12 cellular contexts compared by ENCODE assay signal in genomic region chr6:35764238-35764896, GRCh38. TPM values are rescaled to one million over a fixed set of nuclear protein-coding genes. Genes with fewer than 3 reads are reported as not detected.
DNase-seq lines count a peak whose midpoint lies in the region; ATAC-seq, FAIRE-seq and TF ChIP-seq lines count a peak whose summit lies in the region.
"Had no signal": no experiment of that assay in that cellular context is flagged by ENCODE, and none has a peak within 500 bp of the region (broad histone marks: within the 10 kb centered on the region; RNA-seq: fewer than 3 reads in every experiment).

No MANE protein-coding gene starts in this region.

- H3K27ac ChIP-seq in astrocyte (ENCODE audit: low read depth, low read length) (no peak overlapping the region), gastroesophageal sphincter (no peak overlapping the region), brain microvascular endothelial cell (no peak overlapping the region)
- H3K27ac ChIP-seq: neutrophil had no signal

- no peaks in the 10 kb centered on the region for H3K4me1 Mint-ChIP-seq in astrocyte (ENCODE audit: low read depth, unreplicated experiment)
- peaks cover 5% of the 10 kb centered on the region for H3K4me1 Mint-ChIP-seq in activated naive CD8-positive, alpha-beta T cell treated with anti-CD3 and anti-CD28 coated beads for 36 hours

- H3K9me3 ChIP-seq in astrocyte (ENCODE audit: insufficient read depth, low read depth, low read length), result no peaks in the 10 kb centered on the region
- H3K9me3 ChIP-seq in iPS-18c (ENCODE audit: control insufficient read depth, insufficient read depth, low read length), result no peaks in the 10 kb centered on the region
- no peaks in the 10 kb centered on the region for H3K9me3 ChIP-seq in gastroesophageal sphincter
- H3K9me3 ChIP-seq: neutrophil had no signal

- no peak overlapping the region for H3K9ac ChIP-seq in astrocyte (ENCODE audit: low read length)

- no peak overlapping the region for H3K4me3 ChIP-seq in astrocyte (ENCODE audit: insufficient read depth, low read depth, low read length)
- H3K4me3 ChIP-seq in iPS-18c (ENCODE audit: insufficient read depth, low read depth, low read length), result peak overlapping the region; percentile 34
- no peak overlapping the region for H3K4me3 ChIP-seq in gastroesophageal sphincter
- no peak overlapping the region for H3K4me3 ChIP-seq in brain microvascular endothelial cell (ENCODE audit: low read depth, low read length)

- H4K20me1 ChIP-seq in astrocyte (ENCODE audit: insufficient read depth, low read length), result no peaks in the 10 kb centered on the region

- DNase-seq in astrocyte (ENCODE audit: low read depth) (no peak), retina (peak; percentile 39), brain microvascular endothelial cell (no peak)
- no peak for DNase-seq in activated naive CD8-positive, alpha-beta T cell treated with anti-CD3 and anti-CD28 coated beads for 36 hours
- DNase-seq: PC-3; stimulated activated CD4-positive, alpha-beta T cell treated with anti-CD3 and anti-CD28 coated beads, Interleukin-2, amount 100 ng/mL, for 48 hours; stimulated activated naive CD4-positive, alpha-beta T cell treated with Interleukin-2 at 50 U/mL for 16 hours; T-helper 9 cell had no signal

- no peak overlapping the region for H3K27ac Mint-ChIP-seq in astrocyte (ENCODE audit: unreplicated experiment)
- H3K27ac Mint-ChIP-seq in activated naive CD8-positive, alpha-beta T cell treated with anti-CD3 and anti-CD28 coated beads for 36 hours, result no peak overlapping the region

- no peak for ATAC-seq in gastroesophageal sphincter
- ATAC-seq: PC-3 had no signal

- TF ChIP-seq CTCF in astrocyte (IDR thresholded peaks at IDR 0.05; ENCODE audit: insufficient read depth, low read depth, low read length) (no peak), gastroesophageal sphincter (IDR thresholded peaks at IDR 0.05) (no peak), brain microvascular endothelial cell (IDR thresholded peaks at IDR 0.05; ENCODE audit: low read depth, low read length, missing control alignments) (no peak)

- no peaks in the 10 kb centered on the region for H3K36me3 Mint-ChIP-seq in astrocyte (ENCODE audit: low read depth, unreplicated experiment)
- H3K36me3 Mint-ChIP-seq in activated naive CD8-positive, alpha-beta T cell treated with anti-CD3 and anti-CD28 coated beads for 36 hours, result no peaks in the 10 kb centered on the region

- H3K36me3 ChIP-seq in astrocyte (ENCODE audit: insufficient read depth, low read length) (no peaks in the 10 kb centered on the region), gastroesophageal sphincter (no peaks in the 10 kb centered on the region), brain microvascular endothelial cell (replicated peaks) (no peaks in the 10 kb centered on the region)
- H3K36me3 ChIP-seq: neutrophil had no signal

- FAIRE-seq in astrocyte (lab: Jason Lieb, UNC), result no peak

- H3K9me3 Mint-ChIP-seq in astrocyte (ENCODE audit: unreplicated experiment), result no peaks in the 10 kb centered on the region
- no peaks in the 10 kb centered on the region for H3K9me3 Mint-ChIP-seq in activated naive CD8-positive, alpha-beta T cell treated with anti-CD3 and anti-CD28 coated beads for 36 hours

- H2AFZ ChIP-seq in astrocyte (ENCODE audit: low read depth, low read length), result no peak overlapping the region

- WGBS in gastroesophageal sphincter (ENCODE audit: low coverage in 1 of 2), 2 donors, result 1 to 6% methylated on average over 12 to 18 of the region's 26 CpGs

- H3K4me3 Mint-ChIP-seq in astrocyte (ENCODE audit: unreplicated experiment), result peak overlapping the region; percentile 51
- no peak overlapping the region for H3K4me3 Mint-ChIP-seq in activated naive CD8-positive, alpha-beta T cell treated with anti-CD3 and anti-CD28 coated beads for 36 hours

- TF ChIP-seq POLR2A in gastroesophageal sphincter (IDR thresholded peaks at IDR 0.05), result no peak

- H3K79me2 ChIP-seq in astrocyte (ENCODE audit: insufficient read depth, low read length), result no peaks in the 10 kb centered on the region

- H3K27me3 ChIP-seq in astrocyte (ENCODE audit: insufficient read depth, low read length), result peaks cover 32% of the 10 kb centered on the region
- H3K27me3 ChIP-seq in gastroesophageal sphincter, result peaks cover 69% of the 10 kb centered on the region
- peaks cover 19% of the 10 kb centered on the region for H3K27me3 ChIP-seq in brain microvascular endothelial cell (replicated peaks)

- no peak overlapping the region for H3K4me2 ChIP-seq in astrocyte (ENCODE audit: low read length)

- H3K4me1 ChIP-seq in astrocyte (ENCODE audit: insufficient read depth, low read length) (no peaks in the 10 kb centered on the region), gastroesophageal sphincter (no peaks in the 10 kb centered on the region)

- in situ Hi-C loops in brain microvascular endothelial cell (cut with HindIII; ENCODE audit: low pct_ligation_motif_present, low sequenced_read_pairs), result no loop called here

- TF ChIP-seq RAD21 in Ishikawa (IDR thresholded peaks at IDR 0.05; ENCODE audit: low read depth), result peak; percentile 15; the same call in 1 of the 2 replicates

- peaks cover 36% of the 10 kb centered on the region for H3K27me3 Mint-ChIP-seq in astrocyte (ENCODE audit: low read depth, unreplicated experiment)
- H3K27me3 Mint-ChIP-seq in activated naive CD8-positive, alpha-beta T cell treated with anti-CD3 and anti-CD28 coated beads for 36 hours, result peaks cover 51% of the 10 kb centered on the region

- TF ChIP-seq EP300 in Ishikawa (IDR thresholded peaks at IDR 0.05; ENCODE audit: borderline replicate concordance) (no peak), gastroesophageal sphincter (IDR thresholded peaks at IDR 0.05) (no peak)

TF ChIP-seq in Ishikawa, 13 proteins besides CTCF, POLR2A, EP300 and RAD21:
- TF ChIP-seq MAX (IDR thresholded peaks at IDR 0.05), result peak; percentile 66
- TF ChIP-seq USF1 (IDR thresholded peaks at IDR 0.05), result peak; percentile 45
- TF ChIP-seq CREB1 (IDR thresholded peaks at IDR 0.05; ENCODE audit: low read depth), result no peak

RNA-seq across cellular contexts. Expression of gene CLPSL2, which starts 12.0 kb away (rescaled TPM):
- not detected in 2 replicates for total RNA-seq in astrocyte
- not detected for total RNA-seq in gastroesophageal sphincter
- total RNA-seq in activated naive CD8-positive, alpha-beta T cell treated with anti-CD3 and anti-CD28 coated beads for 36 hours, result not detected
- total RNA-seq: PC-3 had no signal

RNA-seq across cellular contexts. Expression of gene CLPSL1, which starts 16.5 kb away (rescaled TPM):
- not detected in 2 replicates for total RNA-seq in astrocyte
- total RNA-seq in gastroesophageal sphincter, result not detected
- total RNA-seq in activated naive CD8-positive, alpha-beta T cell treated with anti-CD3 and anti-CD28 coated beads for 36 hours, result not detected
- total RNA-seq: PC-3 had no signal

RNA-seq across cellular contexts. Expression of gene ARMC12, which starts 27.5 kb away (rescaled TPM):
- total RNA-seq in astrocyte (0.25 TPM in 1 of 2 replicates, not detected in the other), gastroesophageal sphincter (1 to 10 TPM in 1 of 4 donors, under 1 TPM in 1, not detected in 2; 0.54 to 1.5 TPM)
- total RNA-seq in activated naive CD8-positive, alpha-beta T cell treated with anti-CD3 and anti-CD28 coated beads for 36 hours, result 1 to 10 TPM; 1.8 to 2.0 TPM
- total RNA-seq: PC-3 had no signal

RNA-seq across cellular contexts. Expression of gene CLPS, which starts 32.8 kb away (rescaled TPM):
- not detected in 2 replicates for total RNA-seq in astrocyte
- not detected for total RNA-seq in gastroesophageal sphincter
- total RNA-seq in activated naive CD8-positive, alpha-beta T cell treated with anti-CD3 and anti-CD28 coated beads for 36 hours, result not detected
- total RNA-seq: PC-3 had no signal

RNA-seq across cellular contexts. Expression of gene LHFPL5, which starts 40.8 kb away (rescaled TPM):
- total RNA-seq in astrocyte (not detected in 2 replicates), gastroesophageal sphincter (not detected)
- total RNA-seq in activated naive CD8-positive, alpha-beta T cell treated with anti-CD3 and anti-CD28 coated beads for 36 hours, result not detected
- total RNA-seq: PC-3 had no signal
